6 cellular contexts compared by ENCODE assay signal in genomic region chr3:51974277-51974962, GRCh38. TPM values are rescaled to one million over a fixed set of nuclear protein-coding genes. Genes with fewer than 3 reads are reported as not detected.
DNase-seq lines count a peak whose midpoint lies in the region; ATAC-seq and TF ChIP-seq lines count a peak whose summit lies in the region.

No MANE protein-coding gene starts in this region.

- CTCF ChIA-PET in WTC11 (lab: Charles Lee), result interaction anchor here (0.6 to 4.4 kb wide), 27 partner anchors 9 to 1294 kb away, joined by 3 to 60 read pairs (median 6); partner anchors contain the start of genes ACY1, DUSP7, GPR62 and PARP3

- POLR2A ChIA-PET in WTC11 (lab: Charles Lee), result interaction anchor here (1.1 to 1.6 kb wide), 3 partner anchors 8 to 22 kb away, joined by 5 to 14 read pairs (median 6); partner anchors contain the start of genes ACY1 and RPL29

- H3K36me3 Mint-ChIP-seq in WTC11, result no peaks in the 10 kb centered on the region

- no peaks in the 10 kb centered on the region for H3K9me3 Mint-ChIP-seq in WTC11

- H3K27me3 Mint-ChIP-seq in WTC11 (ENCODE audit: low read depth), result peaks cover 43% of the 10 kb centered on the region

- ATAC-seq in WTC11 (peak; percentile 9), left lung (peak; percentile 29)

- H3K9me3 ChIP-seq in left lung, result no peaks in the 10 kb centered on the region

- peak overlapping the region; percentile 79 for H3K4me3 Mint-ChIP-seq in WTC11

- peak; percentile 51 for DNase-seq in NCI-H82 (lab: John Stamatoyannopoulos, UW)
- DNase-seq in NCI-H82 treated with DMSO at 0.1 percent for 48 hours (lab: John Stamatoyannopoulos, UW; ENCODE audit: unreplicated experiment), result no peak
- no peak for DNase-seq in WTC11 (ENCODE audit: low spot score)
- peak; percentile 51 to 84 for DNase-seq in left lung
- DNase-seq in GM13976 (ENCODE audit: low spot score), result no peak
- DNase-seq in GDM1 (lab: John Stamatoyannopoulos, UW), result no peak

- peak overlapping the region; percentile 88 to 91 for H3K27ac ChIP-seq in left lung

- peak; percentile 16 for TF ChIP-seq CTCF in WTC11 (IDR thresholded peaks at IDR 0.05)
- TF ChIP-seq CTCF in left lung (IDR thresholded peaks at IDR 0.05), result peak; percentile 10 to 48
- no peak for TF ChIP-seq CTCF in GM13976 (IDR thresholded peaks at IDR 0.05; ENCODE audit: borderline replicate concordance, control extremely low read depth, extremely low read depth, insufficient read depth, missing control alignments)

- H3K27ac Mint-ChIP-seq in WTC11, result no peak overlapping the region

- H3K4me1 ChIP-seq in left lung, result peaks cover 17 to 40% of the 10 kb centered on the region in 2 donors

- peaks cover 27% of the 10 kb centered on the region for H3K4me1 Mint-ChIP-seq in WTC11

- intact Hi-C loops in left lung (cut with DNase I), result no loop called here

- H3K27me3 ChIP-seq in left lung, result no peaks in the 10 kb centered on the region

- H3K36me3 ChIP-seq in left lung, result no peaks in the 10 kb centered on the region

- peak overlapping the region; percentile 76 to 94 for H3K4me3 ChIP-seq in left lung

- in situ Hi-C loops in GM13976 (cut with MboI; ENCODE audit: low sequenced_read_pairs, unreplicated experiment), result no loop called here

TF ChIP-seq in WTC11, 78 proteins besides CTCF, POLR2A, EP300 and RAD21 (continues in another document):
- TF ChIP-seq ZNF532 (CRISPR knock-in tag; IDR thresholded peaks at IDR 0.05; ENCODE audit: borderline replicate concordance), result no peak
- no peak; the same call in 1 of the 2 replicates for TF ChIP-seq FOXP1 (CRISPR knock-in tag; IDR thresholded peaks at IDR 0.05; ENCODE audit: borderline replicate concordance)
- TF ChIP-seq, protein P1, sequence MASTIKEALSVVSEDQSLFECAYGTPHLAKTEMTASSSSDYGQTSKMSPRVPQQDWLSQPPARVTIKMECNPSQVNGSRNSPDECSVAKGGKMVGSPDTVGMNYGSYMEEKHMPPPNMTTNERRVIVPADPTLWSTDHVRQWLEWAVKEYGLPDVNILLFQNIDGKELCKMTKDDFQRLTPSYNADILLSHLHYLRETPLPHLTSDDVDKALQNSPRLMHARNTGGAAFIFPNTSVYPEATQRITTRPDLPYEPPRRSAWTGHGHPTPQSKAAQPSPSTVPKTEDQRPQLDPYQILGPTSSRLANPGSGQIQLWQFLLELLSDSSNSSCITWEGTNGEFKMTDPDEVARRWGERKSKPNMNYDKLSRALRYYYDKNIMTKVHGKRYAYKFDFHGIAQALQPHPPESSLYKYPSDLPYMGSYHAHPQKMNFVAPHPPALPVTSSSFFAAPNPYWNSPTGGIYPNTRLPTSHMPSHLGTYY (CRISPR knock-in tag; IDR thresholded peaks at IDR 0.05), result no peak
- no peak for TF ChIP-seq ZNF416 (CRISPR knock-in tag; IDR thresholded peaks at IDR 0.05)
- TF ChIP-seq TCF7 (CRISPR knock-in tag; IDR thresholded peaks at IDR 0.05; ENCODE audit: low read depth), result no peak
- no peak for TF ChIP-seq TEAD1 (CRISPR knock-in tag; IDR thresholded peaks at IDR 0.05)
- TF ChIP-seq, protein P2, sequence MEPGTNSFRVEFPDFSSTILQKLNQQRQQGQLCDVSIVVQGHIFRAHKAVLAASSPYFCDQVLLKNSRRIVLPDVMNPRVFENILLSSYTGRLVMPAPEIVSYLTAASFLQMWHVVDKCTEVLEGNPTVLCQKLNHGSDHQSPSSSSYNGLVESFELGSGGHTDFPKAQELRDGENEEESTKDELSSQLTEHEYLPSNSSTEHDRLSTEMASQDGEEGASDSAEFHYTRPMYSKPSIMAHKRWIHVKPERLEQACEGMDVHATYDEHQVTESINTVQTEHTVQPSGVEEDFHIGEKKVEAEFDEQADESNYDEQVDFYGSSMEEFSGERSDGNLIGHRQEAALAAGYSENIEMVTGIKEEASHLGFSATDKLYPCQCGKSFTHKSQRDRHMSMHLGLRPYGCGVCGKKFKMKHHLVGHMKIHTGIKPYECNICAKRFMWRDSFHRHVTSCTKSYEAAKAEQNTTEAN (CRISPR knock-in tag; IDR thresholded peaks at IDR 0.05), result no peak
- no peak for TF ChIP-seq ATF1 (CRISPR knock-in tag; IDR thresholded peaks at IDR 0.05)
- TF ChIP-seq, protein P3, sequence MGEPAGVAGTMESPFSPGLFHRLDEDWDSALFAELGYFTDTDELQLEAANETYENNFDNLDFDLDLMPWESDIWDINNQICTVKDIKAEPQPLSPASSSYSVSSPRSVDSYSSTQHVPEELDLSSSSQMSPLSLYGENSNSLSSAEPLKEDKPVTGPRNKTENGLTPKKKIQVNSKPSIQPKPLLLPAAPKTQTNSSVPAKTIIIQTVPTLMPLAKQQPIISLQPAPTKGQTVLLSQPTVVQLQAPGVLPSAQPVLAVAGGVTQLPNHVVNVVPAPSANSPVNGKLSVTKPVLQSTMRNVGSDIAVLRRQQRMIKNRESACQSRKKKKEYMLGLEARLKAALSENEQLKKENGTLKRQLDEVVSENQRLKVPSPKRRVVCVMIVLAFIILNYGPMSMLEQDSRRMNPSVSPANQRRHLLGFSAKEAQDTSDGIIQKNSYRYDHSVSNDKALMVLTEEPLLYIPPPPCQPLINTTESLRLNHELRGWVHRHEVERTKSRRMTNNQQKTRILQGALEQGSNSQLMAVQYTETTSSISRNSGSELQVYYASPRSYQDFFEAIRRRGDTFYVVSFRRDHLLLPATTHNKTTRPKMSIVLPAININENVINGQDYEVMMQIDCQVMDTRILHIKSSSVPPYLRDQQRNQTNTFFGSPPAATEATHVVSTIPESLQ (CRISPR knock-in tag; IDR thresholded peaks at IDR 0.05), result no peak
- TF ChIP-seq NFATC4 (CRISPR knock-in tag; IDR thresholded peaks at IDR 0.05), result no peak
- no peak for TF ChIP-seq ZNF138 (CRISPR knock-in tag; conservative IDR thresholded peaks at IDR 0.05)
- TF ChIP-seq, protein P4, sequence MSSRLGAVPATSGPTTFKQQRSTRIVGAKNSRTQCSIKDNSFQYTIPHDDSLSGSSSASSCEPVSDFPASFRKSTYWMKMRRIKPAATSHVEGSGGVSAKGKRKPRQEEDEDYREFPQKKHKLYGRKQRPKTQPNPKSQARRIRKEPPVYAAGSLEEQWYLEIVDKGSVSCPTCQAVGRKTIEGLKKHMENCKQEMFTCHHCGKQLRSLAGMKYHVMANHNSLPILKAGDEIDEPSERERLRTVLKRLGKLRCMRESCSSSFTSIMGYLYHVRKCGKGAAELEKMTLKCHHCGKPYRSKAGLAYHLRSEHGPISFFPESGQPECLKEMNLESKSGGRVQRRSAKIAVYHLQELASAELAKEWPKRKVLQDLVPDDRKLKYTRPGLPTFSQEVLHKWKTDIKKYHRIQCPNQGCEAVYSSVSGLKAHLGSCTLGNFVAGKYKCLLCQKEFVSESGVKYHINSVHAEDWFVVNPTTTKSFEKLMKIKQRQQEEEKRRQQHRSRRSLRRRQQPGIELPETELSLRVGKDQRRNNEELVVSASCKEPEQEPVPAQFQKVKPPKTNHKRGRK (CRISPR knock-in tag; IDR thresholded peaks at IDR 0.05; ENCODE audit: borderline replicate concordance), result no peak
- TF ChIP-seq PRRX2 (CRISPR knock-in tag; IDR thresholded peaks at IDR 0.05), result no peak
- TF ChIP-seq, protein P5, sequence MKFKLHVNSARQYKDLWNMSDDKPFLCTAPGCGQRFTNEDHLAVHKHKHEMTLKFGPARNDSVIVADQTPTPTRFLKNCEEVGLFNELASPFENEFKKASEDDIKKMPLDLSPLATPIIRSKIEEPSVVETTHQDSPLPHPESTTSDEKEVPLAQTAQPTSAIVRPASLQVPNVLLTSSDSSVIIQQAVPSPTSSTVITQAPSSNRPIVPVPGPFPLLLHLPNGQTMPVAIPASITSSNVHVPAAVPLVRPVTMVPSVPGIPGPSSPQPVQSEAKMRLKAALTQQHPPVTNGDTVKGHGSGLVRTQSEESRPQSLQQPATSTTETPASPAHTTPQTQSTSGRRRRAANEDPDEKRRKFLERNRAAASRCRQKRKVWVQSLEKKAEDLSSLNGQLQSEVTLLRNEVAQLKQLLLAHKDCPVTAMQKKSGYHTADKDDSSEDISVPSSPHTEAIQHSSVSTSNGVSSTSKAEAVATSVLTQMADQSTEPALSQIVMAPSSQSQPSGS (CRISPR knock-in tag; IDR thresholded peaks at IDR 0.05; ENCODE audit: borderline replicate concordance, low read depth), result no peak

RNA-seq across cellular contexts. Expression of gene ABHD14A, which starts 0.4 kb away (rescaled TPM):
- total RNA-seq in WTC11 (2021) (3.8 to 5.9 TPM (median 4.5 TPM) in 3 replicates), left lung (10 to 100 TPM; 14.7 to 20.7 TPM)

RNA-seq across cellular contexts. Expression of gene ABHD14B, which starts 0.6 kb away (rescaled TPM):
- 11.8 to 12.6 TPM (median 12.3 TPM) in 3 replicates for total RNA-seq in WTC11 (2021)
- total RNA-seq in left lung, result 10 to 100 TPM; 32.4 to 47.0 TPM

RNA-seq across cellular contexts. Expression of gene PCBP4, which starts 7.2 kb away (rescaled TPM):
- total RNA-seq in WTC11 (2021) (28.7 to 31.6 TPM (median 30.6 TPM) in 3 replicates), left lung (10 to 100 TPM; 29.7 to 43.1 TPM)

RNA-seq across cellular contexts. Expression of gene ACY1, which starts 8.9 kb away (rescaled TPM):
- 53.8 to 66.3 TPM (median 61.6 TPM) in 3 replicates for total RNA-seq in WTC11 (2021)
- 10 to 100 TPM; 37.0 to 41.2 TPM for total RNA-seq in left lung

RNA-seq across cellular contexts. Expression of gene GPR62, which starts 19.2 kb away (rescaled TPM):
- total RNA-seq in WTC11 (2021), result 0.24 to 0.55 TPM (median 0.46 TPM) in 3 replicates
- total RNA-seq in left lung, result not detected

Comparison
In these comparisons a context has a peak if more than half of its experiments do, and no peak if none do; other contexts are left out.
1. DNase-seq: peak in NCI-H82 (single experiment) and left lung (2 of 2); none in NCI-H82 treated with DMSO at 0.1 percent for 48 hours (single experiment), WTC11 (single experiment), GM13976 (single experiment) and GDM1 (single experiment).